In the genomic region with DNA sequence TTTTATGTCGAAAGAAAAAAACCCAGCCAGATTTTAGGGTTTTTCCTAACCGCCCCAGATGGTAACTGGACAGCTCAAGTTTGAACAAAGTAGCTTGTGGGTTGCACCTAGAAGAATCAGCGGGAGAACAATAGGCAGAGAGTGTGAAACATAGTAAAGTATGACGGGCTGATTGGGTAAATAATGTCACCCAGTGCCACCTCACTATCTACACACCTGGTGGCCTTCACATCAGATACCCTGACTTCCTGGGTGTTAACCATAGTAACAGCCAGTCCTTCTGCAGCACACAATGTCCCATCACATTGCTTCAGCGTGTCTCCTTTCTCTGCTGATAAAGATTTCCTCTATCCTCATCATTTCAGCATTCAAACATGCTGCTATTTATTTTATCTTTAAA, we compare ENCODE assay signal across 22 cellular contexts.
"Had no signal": no experiment of that assay in that cellular context is flagged by ENCODE, and none has a peak within 500 bp of the region (broad histone marks: within the 10 kb centered on the region; RNA-seq: fewer than 3 reads in every experiment).

No MANE protein-coding gene starts in this region.

- H3K4me1 ChIP-seq: gastrocnemius medialis, neural progenitor cell, prostate gland, sigmoid colon, thyroid gland had no signal

- DNase-seq: effector CD8-positive, alpha-beta T cell; endodermal cell; foreskin fibroblast; gastrocnemius medialis; head of caudate nucleus; kidney; naive thymus-derived CD4-positive, alpha-beta T cell; right cardiac atrium; sigmoid colon; stimulated activated CD4-positive, alpha-beta T cell treated with anti-CD3 and anti-CD28 coated beads, Interleukin-2, amount 100 ng/mL, for 24 hours; stimulated activated CD4-positive, alpha-beta T cell treated with anti-CD3 and anti-CD28 coated beads, Interleukin-4, amount 100 ng/mL, for 24 hours; stimulated activated naive CD4-positive, alpha-beta T cell treated with Interleukin-2 at 50 U/mL for 16 hours; stomach; thyroid gland had no signal

- ATAC-seq: esophagus mucosa; gastrocnemius medialis; left lobe of liver; naive thymus-derived CD4-positive, alpha-beta T cell; right cardiac atrium; stimulated activated effector memory CD8-positive, alpha-beta T cell treated with anti-CD3 and anti-CD28 coated beads, Interleukin-12 subunit alpha, Interleukin-12 subunit beta, amount 100 ng/mL, for 72 hours had no signal

- H3K36me3 ChIP-seq: gastrocnemius medialis, neural progenitor cell, prostate gland, sigmoid colon, stomach, thyroid gland, vagina had no signal

- H3K9me3 ChIP-seq: gastrocnemius medialis, prostate gland, sigmoid colon, thyroid gland, vagina had no signal

- H3K4me3 ChIP-seq: gastrocnemius medialis, hepatocyte, lung, neural progenitor cell, prostate gland, sigmoid colon, stomach, thyroid gland, vagina had no signal
